Comparison of ENCODE assay signal across 15 cellular contexts in genomic region chr3:113231391-113231790, GRCh38. TPM values are rescaled to one million over a fixed set of nuclear protein-coding genes. Genes with fewer than 3 reads are reported as not detected.
DNase-seq lines count a peak whose midpoint lies in the region; ATAC-seq, FAIRE-seq and TF ChIP-seq lines count a peak whose summit lies in the region.
"Had no signal": no experiment of that assay in that cellular context is flagged by ENCODE, and none has a peak within 500 bp of the region (broad histone marks: within the 10 kb centered on the region; RNA-seq: fewer than 3 reads in every experiment).

No MANE protein-coding gene starts in this region.

- no peaks in the 10 kb centered on the region for H3K9me3 Mint-ChIP-seq in Calu3 (ENCODE audit: low read depth, unreplicated experiment)
- H3K9me3 Mint-ChIP-seq: H9; IgD-negative memory B cell; T-helper 1 cell treated with Interleukin-12 subunit alpha and Interleukin-12 subunit beta and Interleukin-4 antibody, amounts not matched to agents 30 μg/mL and 1 μg/mL, for 36 hours had no signal

- H3K4me1 Mint-ChIP-seq in Calu3 (ENCODE audit: low read depth, unreplicated experiment), result peaks cover 13% of the 10 kb centered on the region
- H3K4me1 Mint-ChIP-seq: IgD-negative memory B cell had no signal

- H3K9me3 ChIP-seq in esophagus muscularis mucosa (no peaks in the 10 kb centered on the region), osteoblast (ENCODE audit: low read depth, low read length) (no peaks in the 10 kb centered on the region)

- ATAC-seq in GM21619 (IDR thresholded peaks at IDR 0.05; ENCODE audit: unreplicated experiment), result no peak

- peak overlapping the region; percentile 47 for H3K4me2 ChIP-seq in osteoblast (ENCODE audit: insufficient read depth, low read length)

- CTCF ChIA-PET in BJ (lab: Yijun Ruan, JAX), result interaction anchor here (1.1 kb wide), 1 partner anchor 57 kb away, joined by 3 read pairs; no protein-coding TSS in a partner anchor
- CTCF ChIA-PET in Calu3 (lab: Charles Lee), result no interaction called here

- TF ChIP-seq POLR2A in esophagus muscularis mucosa (IDR thresholded peaks at IDR 0.05; ENCODE audit: low read depth), result no peak

- H3K27me3 Mint-ChIP-seq in Calu3 (ENCODE audit: unreplicated experiment), result peaks cover 27% of the 10 kb centered on the region
- H3K27me3 Mint-ChIP-seq: activated naive CD8-positive, alpha-beta T cell had no signal

- BruUV-seq in Calu3 (replicated peaks; lab: Mats Ljungman, UMichigan), result no TSS peak

- H3K27ac ChIP-seq in esophagus muscularis mucosa (replicated peaks in 1 of 4) (peak overlapping the region; percentile 34 to 62 (median 52)), osteoblast (ENCODE audit: low read depth, low read length) (peak overlapping the region; percentile 93)

- no peak for TF ChIP-seq EP300 in esophagus muscularis mucosa (IDR thresholded peaks at IDR 0.05)

- H3K27me3 ChIP-seq in BJ (ENCODE audit: control insufficient read depth, insufficient read depth, low read length) (no peaks in the 10 kb centered on the region), esophagus muscularis mucosa (no peaks in the 10 kb centered on the region), osteoblast (ENCODE audit: insufficient read depth, low read length) (no peaks in the 10 kb centered on the region)

- no peak overlapping the region for H3K4me3 ChIP-seq in BJ (ENCODE audit: low read depth, low read length)
- H3K4me3 ChIP-seq in esophagus muscularis mucosa, result no peak overlapping the region
- H3K4me3 ChIP-seq in osteoblast (ENCODE audit: insufficient read depth, low read length), result no peak overlapping the region

- POLR2A ChIA-PET in BJ (lab: Charles Lee), result no interaction called here

- H3K4me3 Mint-ChIP-seq in Calu3 (ENCODE audit: low read depth, unreplicated experiment), result no peak overlapping the region
- H3K4me3 Mint-ChIP-seq: activated naive CD8-positive, alpha-beta T cell; H9; IgD-negative memory B cell; T-helper 1 cell treated with Interleukin-12 subunit alpha and Interleukin-12 subunit beta and Interleukin-4 antibody, amounts not matched to agents 30 μg/mL and 1 μg/mL, for 36 hours had no signal

- DNase-seq in BJ (ENCODE audit: low read depth) (peak; percentile 46), RCC 7860 (ENCODE audit: low spot score) (peak; percentile 81), esophagus muscularis mucosa (ENCODE audit: extremely low spot score) (no peak), osteoblast (ENCODE audit: insufficient read length, low spot score, missing footprints) (no peak), NCI-H2029 (lab: John Stamatoyannopoulos, UW) (no peak), GM20000 (ENCODE audit: low spot score) (no peak), Calu3 (no peak)
- DNase-seq: effector memory CD4-positive, alpha-beta T cell; NK-92 treated with Interleukin-12 subunit alpha and Interleukin-12 subunit beta, amount 100 ng/mL, for 24 hours; small intestine had no signal

- H3K79me2 ChIP-seq in osteoblast (ENCODE audit: insufficient read depth, low read length), result no peaks in the 10 kb centered on the region

- no peak for TF ChIP-seq CTCF in BJ (IDR thresholded peaks at IDR 0.05; ENCODE audit: insufficient read depth, low read depth, low read length)
- no peak for TF ChIP-seq CTCF in esophagus muscularis mucosa (IDR thresholded peaks at IDR 0.05)
- TF ChIP-seq CTCF in osteoblast (IDR thresholded peaks at IDR 0.05; ENCODE audit: extremely low read depth, low read depth, low read length), result no peak
- TF ChIP-seq CTCF in GM20000 (IDR thresholded peaks at IDR 0.05; ENCODE audit: extremely low read depth, missing control alignments), result no peak
- TF ChIP-seq CTCF in Calu3 (IDR thresholded peaks at IDR 0.05; ENCODE audit: unreplicated experiment), result no peak

- H3K27ac Mint-ChIP-seq in Calu3 (ENCODE audit: unreplicated experiment), result no peak overlapping the region
- H3K27ac Mint-ChIP-seq: activated naive CD8-positive, alpha-beta T cell; IgD-negative memory B cell; T-helper 1 cell treated with Interleukin-12 subunit alpha and Interleukin-12 subunit beta and Interleukin-4 antibody, amounts not matched to agents 30 μg/mL and 1 μg/mL, for 36 hours had no signal

- H3K36me3 ChIP-seq in BJ (ENCODE audit: control insufficient read depth, insufficient read depth, low read length) (peaks cover 2% of the 10 kb centered on the region; the same call in 1 of the 2 replicates), esophagus muscularis mucosa (peaks cover 0 to under 1% (median 0%) of the 10 kb centered on the region in 4 donors), osteoblast (ENCODE audit: insufficient read depth, low read length) (no peaks in the 10 kb centered on the region)

- H3K4me1 ChIP-seq in esophagus muscularis mucosa (peaks cover 14 to 88% (median 85%) of the 10 kb centered on the region in 4 donors), osteoblast (ENCODE audit: insufficient read depth, low read length) (peaks cover 28% of the 10 kb centered on the region)

- H4K20me1 ChIP-seq in osteoblast (ENCODE audit: insufficient read depth, low read length), result no peaks in the 10 kb centered on the region

- intact Hi-C loops in esophagus muscularis mucosa (cut with DNase I) (no loop called here), Calu3 (cut with micrococcal nuclease; ENCODE audit: unreplicated experiment) (no loop called here)

- FAIRE-seq in RCC 7860 (lab: Jason Lieb, UNC), result peak; percentile 98
- FAIRE-seq: small intestine had no signal

- H2AFZ ChIP-seq in osteoblast (ENCODE audit: low read length), result no peak overlapping the region

- no peaks in the 10 kb centered on the region for H3K36me3 Mint-ChIP-seq in Calu3 (ENCODE audit: insufficient read depth, unreplicated experiment)
- H3K36me3 Mint-ChIP-seq: activated naive CD8-positive, alpha-beta T cell; IgD-negative memory B cell had no signal

- WGBS in esophagus muscularis mucosa, result 83% methylated on average over 1 of the region's 1 CpG

RNA-seq across cellular contexts. Expression of gene BOC, which starts 20.0 kb away (rescaled TPM):
- polyA plus RNA-seq in BJ (2011; rRNA removed), result 11.3 and 17.7 TPM in 2 replicates
- polyA minus RNA-seq in BJ (2011; rRNA and poly(A)+ RNA removed), result 16.6 and 17.6 TPM in 2 replicates
- total RNA-seq in esophagus muscularis mucosa, result 100 to 1,000 TPM in 1 of 4 donors, 10 to 100 TPM in 3; 87.2 to 119 (median 90.8) TPM
- total RNA-seq in osteoblast, result 22.8 and 29.2 TPM in 2 replicates
- 0.07 and 0.32 TPM in 2 replicates for total RNA-seq in Calu3 (2022)

Comparison
In these comparisons a context has a peak if more than half of its experiments do, and no peak if none do; other contexts are left out.
1. DNase-seq: peak in BJ (single experiment) and RCC 7860 (single experiment); none in esophagus muscularis mucosa (single experiment), osteoblast (single experiment), NCI-H2029 (single experiment), GM20000 (single experiment) and Calu3 (single experiment).
2. RNA of gene BOC, which starts 20.0 kb away (total RNA-seq): 87.2 to 119 TPM in esophagus muscularis mucosa and 22.8 to 29.2 TPM in osteoblast; 0.07 to 0.32 TPM in Calu3; every median in the first group is over 10 times any median in the second.